In genomic region chr19:24033308-24033961, GRCh38 we compare ENCODE assay signal across 8 cellular contexts. TPM values are rescaled to one million over a fixed set of nuclear protein-coding genes. Genes with fewer than 3 reads are reported as not detected.
DNase-seq lines count a peak whose midpoint lies in the region; ATAC-seq, FAIRE-seq and TF ChIP-seq lines count a peak whose summit lies in the region.

No MANE protein-coding gene starts in this region.

- peak; percentile 94 for ATAC-seq in GM21381 (IDR thresholded peaks at IDR 0.05; ENCODE audit: unreplicated experiment)
- peak; percentile 99 for ATAC-seq in activated T-cell treated with anti-CD3 and anti-CD28 coated beads, Interleukin-2, amount 50 U/mL, for 4 hours

- H3K4me3 ChIP-seq in esophagus muscularis mucosa, result peak overlapping the region; percentile 77 to 91 (median 86)
- H3K4me3 ChIP-seq in muscle layer of duodenum (ENCODE audit: low read depth in 1 of 2, low read length in 2 of 2), result peak overlapping the region; percentile 90 to 94

- no peak for TF ChIP-seq EP300 in esophagus muscularis mucosa (IDR thresholded peaks at IDR 0.05)

- TF ChIP-seq CTCF in Calu3 (IDR thresholded peaks at IDR 0.05; ENCODE audit: unreplicated experiment) (no peak), esophagus muscularis mucosa (IDR thresholded peaks at IDR 0.05) (peak in 1 of 3 experiments; percentile 7)

- CTCF ChIA-PET in Calu3 (lab: Charles Lee), result interaction anchor here (0.7 to 0.9 kb wide), 2 partner anchors 15 to 119 kb away, joined by 3 to 5 read pairs; no protein-coding TSS in a partner anchor

- peak; percentile 26 for TF ChIP-seq POLR2A in esophagus muscularis mucosa (IDR thresholded peaks at IDR 0.05; ENCODE audit: low read depth)

- WGBS in esophagus muscularis mucosa, result under 1% methylated on average over 20 of the region's 40 CpGs

- H3K36me3 ChIP-seq in esophagus muscularis mucosa (peaks cover 0 to 27% (median 8%) of the 10 kb centered on the region in 4 donors), muscle layer of duodenum (ENCODE audit: control insufficient read depth in 1 of 2, insufficient read depth in 2 of 2, low read length in 2 of 2) (peaks cover 6 to 9% of the 10 kb centered on the region in 2 donors)

- H3K4me1 ChIP-seq in esophagus muscularis mucosa (peaks cover 26 to 46% (median 39%) of the 10 kb centered on the region in 4 donors), muscle layer of duodenum (ENCODE audit: control insufficient read depth in 1 of 2, insufficient read depth in 2 of 2, low read length in 2 of 2) (peaks cover 3 to 24% of the 10 kb centered on the region in 2 donors)

- peak; percentile 74 for FAIRE-seq in HTR-8/SVneo (lab: Jason Lieb, UNC)

- no peaks in the 10 kb centered on the region for H3K27me3 ChIP-seq in esophagus muscularis mucosa
- H3K27me3 ChIP-seq in muscle layer of duodenum (ENCODE audit: low read depth, low read length), result no peaks in the 10 kb centered on the region

- no TSS peak for BruUV-seq in Calu3 (replicated peaks; lab: Mats Ljungman, UMichigan)

- peak overlapping the region; percentile 98 for H3K27ac Mint-ChIP-seq in Calu3 (ENCODE audit: unreplicated experiment)

- H3K9me3 Mint-ChIP-seq in Calu3 (ENCODE audit: low read depth, unreplicated experiment), result no peaks in the 10 kb centered on the region
- no peaks in the 10 kb centered on the region for H3K9me3 Mint-ChIP-seq in activated T-cell treated with anti-CD3 and anti-CD28 coated beads, Interleukin-2, amount 50 U/mL, for 4 hours

- H3K27me3 Mint-ChIP-seq in Calu3 (ENCODE audit: unreplicated experiment), result no peaks in the 10 kb centered on the region
- no peaks in the 10 kb centered on the region for H3K27me3 Mint-ChIP-seq in activated T-cell treated with anti-CD3 and anti-CD28 coated beads, Interleukin-2, amount 50 U/mL, for 4 hours (ENCODE audit: low read depth)

- peak; percentile 83 for DNase-seq in Calu3
- DNase-seq in HTR-8/SVneo (ENCODE audit: insufficient read length, low spot score), result peak; percentile 93
- peak; percentile 81 for DNase-seq in OCI-M2 (lab: John Stamatoyannopoulos, UW; ENCODE audit: unreplicated experiment)
- peak; percentile 66 for DNase-seq in activated T-cell treated with anti-CD3 and anti-CD28 coated beads, Interleukin-2, amount 50 U/mL, for 4 hours
- peak; percentile 97 for DNase-seq in esophagus muscularis mucosa (ENCODE audit: extremely low spot score)
- peak; percentile 49 for DNase-seq in stimulated activated CD8-positive, alpha-beta memory T cell treated with anti-CD3 and anti-CD28 coated beads, Interleukin-7, amount 100 ng/mL, for 24 hours (ENCODE audit: low read depth)

- intact Hi-C loops in Calu3 (cut with micrococcal nuclease; ENCODE audit: unreplicated experiment), result no loop called here
- intact Hi-C loops in esophagus muscularis mucosa (cut with DNase I), result no loop called here

- no peaks in the 10 kb centered on the region for H3K4me1 Mint-ChIP-seq in Calu3 (ENCODE audit: low read depth, unreplicated experiment)
- H3K4me1 Mint-ChIP-seq in activated T-cell treated with anti-CD3 and anti-CD28 coated beads, Interleukin-2, amount 50 U/mL, for 4 hours (ENCODE audit: low read depth), result peaks cover 45% of the 10 kb centered on the region

- peaks cover 46% of the 10 kb centered on the region for H3K36me3 Mint-ChIP-seq in Calu3 (ENCODE audit: insufficient read depth, unreplicated experiment)
- peaks cover 9% of the 10 kb centered on the region for H3K36me3 Mint-ChIP-seq in activated T-cell treated with anti-CD3 and anti-CD28 coated beads, Interleukin-2, amount 50 U/mL, for 4 hours (ENCODE audit: insufficient read depth)

- peak overlapping the region; percentile 98 for H3K4me3 Mint-ChIP-seq in Calu3 (ENCODE audit: low read depth, unreplicated experiment)
- H3K4me3 Mint-ChIP-seq in activated T-cell treated with anti-CD3 and anti-CD28 coated beads, Interleukin-2, amount 50 U/mL, for 4 hours, result peak overlapping the region; percentile 100

- H3K9me3 ChIP-seq in esophagus muscularis mucosa (no peaks in the 10 kb centered on the region), muscle layer of duodenum (ENCODE audit: control insufficient read depth in 1 of 2, low read length in 2 of 2) (no peaks in the 10 kb centered on the region)

- H3K27ac ChIP-seq in esophagus muscularis mucosa (replicated peaks in 1 of 4) (peak overlapping the region; percentile 90 to 98 (median 94)), muscle layer of duodenum (ENCODE audit: low read length) (peak overlapping the region; percentile 91)

RNA-seq across cellular contexts. Expression of gene ZNF254, which starts 53.6 kb away (rescaled TPM):
- total RNA-seq in Calu3 (2022) (14.5 and 17.3 TPM in 2 replicates), esophagus muscularis mucosa (10 to 100 TPM in 1 of 4 donors, 1 to 10 TPM in 3; 8.1 to 13.7 (median 8.8) TPM)
- 1 to 10 TPM; 5.6 to 7.0 (median 6.8) TPM for total RNA-seq in activated T-cell treated with anti-CD3 and anti-CD28 coated beads, Interleukin-2, amount 50 U/mL, for 4 hours

Comparison
In these comparisons a context has a peak if more than half of its experiments do, and no peak if none do; other contexts are left out.
1. Peak in every context shown above with its lines: DNase-seq, ATAC-seq, H3K4me3 ChIP-seq and H3K27ac ChIP-seq.